Comparison of ENCODE assay signal across 34 cellular contexts in the genomic region with DNA sequence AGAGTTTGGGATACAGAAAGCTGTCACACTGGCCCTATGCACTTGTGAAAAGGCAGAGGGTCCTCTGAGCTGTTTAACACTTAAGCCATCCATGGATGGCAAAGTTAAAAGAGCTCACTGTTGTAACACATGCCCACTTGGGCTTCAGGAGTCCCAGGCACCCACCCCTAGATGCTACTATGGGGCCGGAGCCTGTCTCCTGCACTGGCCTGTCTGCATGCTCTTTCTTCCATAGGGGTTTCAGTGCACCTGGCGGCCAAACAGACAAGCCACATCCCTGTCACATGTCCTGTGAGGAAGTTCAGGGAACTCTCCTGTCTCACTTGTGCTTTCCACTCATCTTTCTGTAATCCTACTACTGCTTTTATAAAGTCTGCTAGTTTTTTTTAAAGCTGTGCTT.
"Had no signal": no experiment of that assay in that cellular context is flagged by ENCODE, and none has a peak within 500 bp of the region (broad histone marks: within the 10 kb centered on the region; RNA-seq: fewer than 3 reads in every experiment).

No MANE protein-coding gene starts in this region.

- H3K4me3 ChIP-seq: MG63 had no signal

- H3K36me3 ChIP-seq: MG63 had no signal

- DNase-seq: Karpas-422, Kasumi-1, MG63, MM.1S, MV-4-11, NCI-H1048, NCI-H1092, NCI-H1092 treated with DMSO at 0.1 percent for 48 hours, NCI-H1105, NCI-H1105 treated with DMSO at 0.1 percent for 48 hours, NCI-H1417, NCI-H1417 treated with DMSO at 0.1 percent for 48 hours, NCI-H1436, NCI-H1436 treated with DMSO at 0.1 percent for 48 hours, NCI-H146, NCI-H1694, NCI-H1694 treated with DMSO at 0.1 percent for 48 hours, NCI-H187, NCI-H187 treated with DMSO at 0.1 percent for 48 hours, NCI-H1930, NCI-H2029, NCI-H2029 treated with DMSO at 0.1 percent for 48 hours, NCI-H2081, NCI-H2081 treated with DMSO at 0.1 percent for 48 hours, NCI-H2107, NCI-H2171, NCI-H2171 treated with DMSO at 0.1 percent for 48 hours, NCI-H2227 treated with DMSO at 0.1 percent for 48 hours, NCI-H226, NCI-H345, NCI-H446, NCI-H446 treated with DMSO at 0.1 percent for 48 hours, NCI-H510A had no signal

- H3K27ac ChIP-seq: KMS-11 had no signal

- H3K9me3 ChIP-seq: MG63 had no signal

- H3K27me3 ChIP-seq: MG63 had no signal
